ENCODE assay signal across 8 cellular contexts in genomic region chr6:159789377-159790148, GRCh38.
DNase-seq lines count a peak whose midpoint lies in the region; ATAC-seq and TF ChIP-seq lines count a peak whose summit lies in the region.

TSS of gene TCP1 (minus strand) at chr6:159789602. CDS start at chr6:159789468, 134 bp downstream.

- ATAC-seq in GM19035 (IDR thresholded peaks at IDR 0.05; ENCODE audit: unreplicated experiment) (peak; percentile 68), HG03354 (IDR thresholded peaks at IDR 0.05; ENCODE audit: poor library complexity, severe bottlenecking, unreplicated experiment) (peak; percentile 71)
- peak; percentile 79 to 83 for ATAC-seq in activated CD4-positive, CD25-positive, alpha-beta regulatory T cell treated with anti-CD3 and anti-CD28 coated beads, Interleukin-2, amount 50 U/mL, for 24 hours

- DNase-seq in AG09319 (ENCODE audit: extremely low read depth, low read depth) (peak; percentile 99), NCI-H446 treated with DMSO at 0.1 percent for 48 hours (lab: John Stamatoyannopoulos, UW) (peak; percentile 96), cerebellar cortex (ENCODE audit: low spot score) (peak; percentile 100), iris pigment epithelial cell (ENCODE audit: low read depth) (peak; percentile 100)
- DNase-seq in stimulated activated CD4-positive, alpha-beta T cell treated with anti-CD3 and anti-CD28 coated beads, Interleukin-12 subunit alpha, Interleukin-12 subunit beta, amount 100 ng/mL, for 24 hours (ENCODE audit: low read depth in 2 of 2): peak; percentile 99

- TF ChIP-seq CTCF in AG09319 (IDR thresholded peaks at IDR 0.05; ENCODE audit: low read depth, low read length): no peak

Comparison
In these comparisons a context has a peak if more than half of its experiments do, and no peak if none do; other contexts are left out.
1. Peak in every context shown above with its lines: DNase-seq and ATAC-seq.